1 cellular context compared by ENCODE assay signal in genomic region chr1:211902624-211903291, GRCh38.
TF ChIP-seq lines count a peak whose summit lies in the region.

No MANE protein-coding gene starts in this region.

TF ChIP-seq in GM12878, 131 proteins besides CTCF, POLR2A, EP300 and RAD21 (continued from another document):
- no peak for TF ChIP-seq EZH2 (IDR thresholded peaks at IDR 0.05; ENCODE audit: borderline replicate concordance, control insufficient read depth, low read depth, low read length)
- TF ChIP-seq E2F8 (IDR thresholded peaks at IDR 0.05; ENCODE audit: low read depth, partially characterized antibody), result no peak
- TF ChIP-seq RUNX3 (IDR thresholded peaks at IDR 0.05; ENCODE audit: low read length), result peak; percentile 17; the same call in 1 of the 2 replicates
- TF ChIP-seq CHD2 (IDR thresholded peaks at IDR 0.05; ENCODE audit: borderline replicate concordance, low read depth, low read length), result no peak
- no peak for TF ChIP-seq NRF1 (conservative IDR thresholded peaks at IDR 0.05; ENCODE audit: low read depth, low read length)
